8 cellular contexts compared by ENCODE assay signal in genomic region chr2:64640153-64641044, GRCh38. TPM values are rescaled to one million over a fixed set of nuclear protein-coding genes. Genes with fewer than 3 reads are reported as not detected.
A peak's percentile ranks its signal among the peaks of the same experiment; 100 is the strongest.
DNase-seq lines count a peak whose midpoint lies in the region; ATAC-seq, FAIRE-seq and TF ChIP-seq lines count a peak whose summit lies in the region.
"Had no signal": no experiment of that assay in that cellular context is flagged by ENCODE, and none has a peak within 500 bp of the region (broad histone marks: within the 10 kb centered on the region; RNA-seq: fewer than 3 reads in every experiment).

No MANE protein-coding gene starts in this region.

- no peak overlapping the region for H3K4me2 ChIP-seq in PC-3 (ENCODE audit: low read length)

- ATAC-seq in PC-3 (no peak), HG02763 (IDR thresholded peaks at IDR 0.05; ENCODE audit: unreplicated experiment) (no peak)

- TF ChIP-seq CTCF in PC-3 (conservative IDR thresholded peaks at IDR 0.05; ENCODE audit: low read depth, low read length) = no peak
- no peak for TF ChIP-seq CTCF in prostate gland (IDR thresholded peaks at IDR 0.05)

- 72% methylated on average over 12 of the region's 12 CpGs for WGBS in prostate gland

- TF ChIP-seq POLR2A in prostate gland (IDR thresholded peaks at IDR 0.05) = no peak

- no peaks in the 10 kb centered on the region for H3K27me3 Mint-ChIP-seq in activated T-helper 1 cell treated with anti-CD3 and anti-CD28 coated beads, Interleukin-12 subunit alpha, Interleukin-12 subunit beta, Interleukin-2, Interleukin-4 antibody, amounts not matched to agents 30 ng/mL and 10 ng/mL and 1 ng/mL, durations not matched to agents 14 hours and 24 hours and 36 hours (ENCODE audit: insufficient read depth)

- peak; percentile 61 for FAIRE-seq in GM19239 (lab: Jason Lieb, UNC)
- FAIRE-seq: G401.6 had no signal

- H3K4me3 Mint-ChIP-seq in activated T-helper 1 cell treated with anti-CD3 and anti-CD28 coated beads, Interleukin-12 subunit alpha, Interleukin-12 subunit beta, Interleukin-2, Interleukin-4 antibody, amounts not matched to agents 30 ng/mL and 10 ng/mL and 1 ng/mL, durations not matched to agents 14 hours and 24 hours and 36 hours = no peak overlapping the region

- DNase-seq in GM19239 (ENCODE audit: insufficient read length, low spot score) (no peak), PC-3 (peak; percentile 17), epithelial cell of prostate (ENCODE audit: low read depth, low spot score) (no peak), pons (ENCODE audit: low spot score) (peak; percentile 72), prostate gland (ENCODE audit: low spot score) (no peak)
- no peak for DNase-seq in activated T-helper 1 cell treated with anti-CD3 and anti-CD28 coated beads, Interleukin-12 subunit alpha, Interleukin-12 subunit beta, Interleukin-2, Interleukin-4 antibody, amounts not matched to agents 30 ng/mL and 10 ng/mL and 1 ng/mL, durations not matched to agents 14 hours and 24 hours and 36 hours (ENCODE audit: low spot score)

- BruUV-seq in PC-3 (replicated peaks; lab: Mats Ljungman, UMichigan) = no TSS peak

- CTCF ChIA-PET in PC-3 (lab: Charles Lee) = no interaction called here

- H3K4me1 ChIP-seq in PC-3 (ENCODE audit: insufficient read depth, low read length) (peaks cover 73% of the 10 kb centered on the region), prostate gland (replicated peaks) (peaks cover 6% of the 10 kb centered on the region)

- peaks cover 81% of the 10 kb centered on the region for H3K4me1 Mint-ChIP-seq in activated T-helper 1 cell treated with anti-CD3 and anti-CD28 coated beads, Interleukin-12 subunit alpha, Interleukin-12 subunit beta, Interleukin-2, Interleukin-4 antibody, amounts not matched to agents 30 ng/mL and 10 ng/mL and 1 ng/mL, durations not matched to agents 14 hours and 24 hours and 36 hours (ENCODE audit: low read depth)

- H3K27ac Mint-ChIP-seq in activated T-helper 1 cell treated with anti-CD3 and anti-CD28 coated beads, Interleukin-12 subunit alpha, Interleukin-12 subunit beta, Interleukin-2, Interleukin-4 antibody, amounts not matched to agents 30 ng/mL and 10 ng/mL and 1 ng/mL, durations not matched to agents 14 hours and 24 hours and 36 hours = no peak overlapping the region

- H3K9ac ChIP-seq in PC-3 (ENCODE audit: low read length) = no peak overlapping the region

- peaks cover 13% of the 10 kb centered on the region for H3K36me3 Mint-ChIP-seq in activated T-helper 1 cell treated with anti-CD3 and anti-CD28 coated beads, Interleukin-12 subunit alpha, Interleukin-12 subunit beta, Interleukin-2, Interleukin-4 antibody, amounts not matched to agents 30 ng/mL and 10 ng/mL and 1 ng/mL, durations not matched to agents 14 hours and 24 hours and 36 hours (ENCODE audit: low read depth)

- H3K27ac ChIP-seq in PC-3 (ENCODE audit: low read length) (peak overlapping the region; percentile 21; the same call in 1 of the 2 replicates), epithelial cell of prostate (peak overlapping the region; percentile 79), prostate gland (no peak overlapping the region)

- peaks cover 35% of the 10 kb centered on the region for H4K20me1 ChIP-seq in PC-3 (ENCODE audit: low read length)

- H3K36me3 ChIP-seq in PC-3 (ENCODE audit: low read depth, low read length) = peaks cover 31% of the 10 kb centered on the region
- H3K36me3 ChIP-seq in prostate gland = peaks cover 0 to 3% of the 10 kb centered on the region in 2 donors

- POLR2A ChIA-PET in PC-3 (lab: Charles Lee; ENCODE audit: unreplicated experiment) = interaction anchor here (0.5 kb wide), 1 partner anchor 26 kb away, joined by 4 read pairs; no protein-coding TSS in a partner anchor

- intact Hi-C loops in PC-3 (cut with micrococcal nuclease) (loop anchor here (5.0 kb wide), 1 partner anchor 118 kb away; the partner anchor contains the start of gene AFTPH), prostate gland (cut with DNase I) (loop anchor here (10.0 kb wide), 1 partner anchor 116 kb away; the partner anchor contains the start of gene AFTPH)
- intact Hi-C loops in activated T-helper 1 cell treated with anti-CD3 and anti-CD28 coated beads, Interleukin-12 subunit alpha, Interleukin-12 subunit beta, Interleukin-2, Interleukin-4 antibody, amounts not matched to agents 30 ng/mL and 10 ng/mL and 1 ng/mL, durations not matched to agents 14 hours and 24 hours and 36 hours (cut with micrococcal nuclease) = no loop called here

- H3K4me3 ChIP-seq in PC-3 (ENCODE audit: low read length) (no peak overlapping the region), prostate gland (no peak overlapping the region)

- H3K79me2 ChIP-seq in PC-3 (ENCODE audit: low read length) = peaks cover 100% of the 10 kb centered on the region

- peaks cover 2% of the 10 kb centered on the region for H3F3A ChIP-seq in PC-3 (ENCODE audit: low read length, unreplicated experiment)

- no peaks in the 10 kb centered on the region for H3K9me3 Mint-ChIP-seq in activated T-helper 1 cell treated with anti-CD3 and anti-CD28 coated beads, Interleukin-12 subunit alpha, Interleukin-12 subunit beta, Interleukin-2, Interleukin-4 antibody, amounts not matched to agents 30 ng/mL and 10 ng/mL and 1 ng/mL, durations not matched to agents 14 hours and 24 hours and 36 hours

- no peaks in the 10 kb centered on the region for H3K27me3 ChIP-seq in PC-3 (ENCODE audit: low read length)
- no peaks in the 10 kb centered on the region for H3K27me3 ChIP-seq in prostate gland (replicated peaks; ENCODE audit: insufficient read depth)

- H3K9me3 ChIP-seq in PC-3 (ENCODE audit: low read length) = no peaks in the 10 kb centered on the region
- no peaks in the 10 kb centered on the region for H3K9me3 ChIP-seq in prostate gland

- no peaks in the 10 kb centered on the region for H3K9me2 ChIP-seq in PC-3 (replicated peaks; ENCODE audit: low read length)

- H2AFZ ChIP-seq in PC-3 (ENCODE audit: low read length) = no peak overlapping the region

RNA-seq across cellular contexts. Expression of gene SERTAD2, which starts 13.3 kb away (rescaled TPM):
- total RNA-seq in PC-3 (2014; rRNA removed) (19.8 and 34.9 TPM in 2 replicates), prostate gland (10 to 100 TPM; 15.3 to 26.0 TPM)
- total RNA-seq in activated T-helper 1 cell treated with anti-CD3 and anti-CD28 coated beads, Interleukin-12 subunit alpha, Interleukin-12 subunit beta, Interleukin-2, Interleukin-4 antibody, amounts not matched to agents 30 ng/mL and 10 ng/mL and 1 ng/mL, durations not matched to agents 14 hours and 24 hours and 36 hours = 27.3 and 28.5 TPM in 2 replicates

Comparison
In these comparisons a context has a peak if more than half of its experiments do, and no peak if none do; other contexts are left out.
1. DNase-seq: peak in PC-3 (single experiment) and pons (single experiment); none in GM19239 (single experiment), epithelial cell of prostate (single experiment), prostate gland (single experiment) and activated T-helper 1 cell treated with anti-CD3 and anti-CD28 coated beads, Interleukin-12 subunit alpha, Interleukin-12 subunit beta, Interleukin-2, Interleukin-4 antibody, amounts not matched to agents 30 ng/mL and 10 ng/mL and 1 ng/mL, durations not matched to agents 14 hours and 24 hours and 36 hours (single experiment).
2. H3K27ac ChIP-seq: peak in PC-3 (single experiment) and epithelial cell of prostate (single experiment); none in prostate gland (0 of 2).